8 cellular contexts compared by ENCODE assay signal in the genomic region with DNA sequence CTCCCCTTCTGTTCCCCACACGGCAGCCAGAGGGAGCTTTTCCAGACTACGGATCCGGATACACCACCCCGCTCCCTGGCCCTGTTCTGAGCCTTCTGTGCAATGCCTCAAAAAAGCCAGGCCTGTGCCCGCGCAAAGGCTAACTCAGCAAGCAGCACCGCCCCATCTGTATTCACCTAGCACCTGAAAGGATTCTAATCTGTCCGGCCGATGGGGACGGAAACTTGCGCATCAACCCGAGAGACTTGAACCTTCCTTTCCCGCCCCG. TPM values are rescaled to one million over a fixed set of nuclear protein-coding genes. Genes with fewer than 3 reads are reported as not detected.
DNase-seq lines count a peak whose midpoint lies in the region; ATAC-seq and TF ChIP-seq lines count a peak whose summit lies in the region.

No MANE protein-coding gene starts in this region.

- DNase-seq in DMS79 (lab: John Stamatoyannopoulos, UW) (peak; percentile 35), NCI-H446 (lab: John Stamatoyannopoulos, UW) (peak; percentile 46 to 68), dorsolateral prefrontal cortex (peak in 9 of 10 donors; percentile 35 to 73 (median 59))
- DNase-seq in activated CD4-positive, CD25-positive, alpha-beta regulatory T cell treated with anti-CD3 and anti-CD28 coated beads, Interleukin-2, amount 50 U/mL, for 72 hours = peak; percentile 59
- DNase-seq in stimulated activated CD4-positive, alpha-beta T cell treated with anti-CD3 and anti-CD28 coated beads, Interleukin-4, amount 100 ng/mL, for 48 hours (ENCODE audit: low read depth in 2 of 2) = peak; percentile 31 to 32

- ATAC-seq in HG02623 (IDR thresholded peaks at IDR 0.05; ENCODE audit: unreplicated experiment) = peak; percentile 4
- ATAC-seq in HG03342 (IDR thresholded peaks at IDR 0.05; ENCODE audit: unreplicated experiment) = no peak

- peaks cover 4 to 44% (median 26%) of the 10 kb centered on the region in 4 donors for H3K4me1 ChIP-seq in liver (ENCODE audit: control insufficient read depth in 4 of 4, insufficient read depth in 4 of 4, low read length in 3 of 4)

- no peaks in the 10 kb centered on the region for H3K9me3 ChIP-seq in liver (ENCODE audit: control insufficient read depth in 4 of 4, low read length in 3 of 4)

- no peaks in the 10 kb centered on the region for H3K27me3 ChIP-seq in dorsolateral prefrontal cortex
- H3K27me3 ChIP-seq in liver (ENCODE audit: control insufficient read depth in 4 of 4, insufficient read depth in 4 of 4, low read length in 3 of 4) = no peaks in the 10 kb centered on the region

- intact Hi-C loops in dorsolateral prefrontal cortex (cut with DNase I) = loop anchor here in 1 of 2 donors (2.0 kb wide), 3 partner anchors 26 to 192 kb away; a partner anchor contains a TSS

- peak overlapping the region; percentile 4 to 45 for H3K9ac ChIP-seq in liver (ENCODE audit: low read depth in 1 of 2, low read length in 2 of 2)

- H3K4me3 ChIP-seq in dorsolateral prefrontal cortex (peak overlapping the region; percentile 62 to 98 (median 89)), liver (ENCODE audit: low read depth in 1 of 3, low read length in 3 of 3) (peak overlapping the region; percentile 78 to 94 (median 88))

- peak in 31 of 56 donors; percentile 17 to 66 (median 46) for TF ChIP-seq CTCF in dorsolateral prefrontal cortex (IDR thresholded peaks at IDR 0.05 in 54 of 56, conservative IDR thresholded peaks at IDR 0.05 in 2 of 56; ENCODE audit: low read depth in 1 of 56, partially characterized antibody in 56 of 56)
- peak; percentile 66 for TF ChIP-seq CTCF in liver (IDR thresholded peaks at IDR 0.05; ENCODE audit: low read depth, low read length, missing input control)

- H3K27ac ChIP-seq in dorsolateral prefrontal cortex (peak overlapping the region; percentile 76 to 98 (median 94)), liver (ENCODE audit: low read depth in 1 of 2, low read length in 2 of 2) (peak overlapping the region; percentile 95)

- peaks cover 0 to 9% (median 3%) of the 10 kb centered on the region in 4 donors for H3K36me3 ChIP-seq in liver (ENCODE audit: control insufficient read depth in 4 of 4, insufficient read depth in 3 of 4, low read depth in 1 of 4, low read length in 3 of 4)

- WGBS in liver = under 1% methylated on average over 14 of the region's 14 CpGs

- TF ChIP-seq RAD21 in liver (IDR thresholded peaks at IDR 0.05) = peak in 1 of 2 donors; percentile 64

TF ChIP-seq in liver, 16 proteins besides CTCF, POLR2A, EP300 and RAD21:
- TF ChIP-seq RXRA (IDR thresholded peaks at IDR 0.05) (no peak), YY1 (IDR thresholded peaks at IDR 0.05) (no peak), SP1 (IDR thresholded peaks at IDR 0.05) (no peak), TAF1 (conservative IDR thresholded peaks at IDR 0.05) (no peak), FOXA1 (IDR thresholded peaks at IDR 0.05) (no peak), HNF4A (conservative IDR thresholded peaks at IDR 0.05) (no peak), JUND (IDR thresholded peaks at IDR 0.05) (no peak), NR2F2 (IDR thresholded peaks at IDR 0.05) (no peak), GABPA (IDR thresholded peaks at IDR 0.05 in 1 of 2, conservative IDR thresholded peaks at IDR 0.05 in 1 of 2) (no peak), FOXA2 (IDR thresholded peaks at IDR 0.05) (no peak), EGR1 (IDR thresholded peaks at IDR 0.05; ENCODE audit: low read depth in 2 of 2) (no peak), HNF4G (IDR thresholded peaks at IDR 0.05) (no peak)
- TF ChIP-seq, protein P1, sequence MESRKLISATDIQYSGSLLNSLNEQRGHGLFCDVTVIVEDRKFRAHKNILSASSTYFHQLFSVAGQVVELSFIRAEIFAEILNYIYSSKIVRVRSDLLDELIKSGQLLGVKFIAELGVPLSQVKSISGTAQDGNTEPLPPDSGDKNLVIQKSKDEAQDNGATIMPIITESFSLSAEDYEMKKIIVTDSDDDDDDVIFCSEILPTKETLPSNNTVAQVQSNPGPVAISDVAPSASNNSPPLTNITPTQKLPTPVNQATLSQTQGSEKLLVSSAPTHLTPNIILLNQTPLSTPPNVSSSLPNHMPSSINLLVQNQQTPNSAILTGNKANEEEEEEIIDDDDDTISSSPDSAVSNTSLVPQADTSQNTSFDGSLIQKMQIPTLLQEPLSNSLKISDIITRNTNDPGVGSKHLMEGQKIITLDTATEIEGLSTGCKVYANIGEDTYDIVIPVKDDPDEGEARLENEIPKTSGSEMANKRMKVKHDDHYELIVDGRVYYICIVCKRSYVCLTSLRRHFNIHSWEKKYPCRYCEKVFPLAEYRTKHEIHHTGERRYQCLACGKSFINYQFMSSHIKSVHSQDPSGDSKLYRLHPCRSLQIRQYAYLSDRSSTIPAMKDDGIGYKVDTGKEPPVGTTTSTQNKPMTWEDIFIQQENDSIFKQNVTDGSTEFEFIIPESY (IDR thresholded peaks at IDR 0.05) = no peak
- TF ChIP-seq, protein P2, sequence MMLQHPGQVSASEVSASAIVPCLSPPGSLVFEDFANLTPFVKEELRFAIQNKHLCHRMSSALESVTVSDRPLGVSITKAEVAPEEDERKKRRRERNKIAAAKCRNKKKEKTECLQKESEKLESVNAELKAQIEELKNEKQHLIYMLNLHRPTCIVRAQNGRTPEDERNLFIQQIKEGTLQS (IDR thresholded peaks at IDR 0.05) = no peak
- TF ChIP-seq, protein P3, sequence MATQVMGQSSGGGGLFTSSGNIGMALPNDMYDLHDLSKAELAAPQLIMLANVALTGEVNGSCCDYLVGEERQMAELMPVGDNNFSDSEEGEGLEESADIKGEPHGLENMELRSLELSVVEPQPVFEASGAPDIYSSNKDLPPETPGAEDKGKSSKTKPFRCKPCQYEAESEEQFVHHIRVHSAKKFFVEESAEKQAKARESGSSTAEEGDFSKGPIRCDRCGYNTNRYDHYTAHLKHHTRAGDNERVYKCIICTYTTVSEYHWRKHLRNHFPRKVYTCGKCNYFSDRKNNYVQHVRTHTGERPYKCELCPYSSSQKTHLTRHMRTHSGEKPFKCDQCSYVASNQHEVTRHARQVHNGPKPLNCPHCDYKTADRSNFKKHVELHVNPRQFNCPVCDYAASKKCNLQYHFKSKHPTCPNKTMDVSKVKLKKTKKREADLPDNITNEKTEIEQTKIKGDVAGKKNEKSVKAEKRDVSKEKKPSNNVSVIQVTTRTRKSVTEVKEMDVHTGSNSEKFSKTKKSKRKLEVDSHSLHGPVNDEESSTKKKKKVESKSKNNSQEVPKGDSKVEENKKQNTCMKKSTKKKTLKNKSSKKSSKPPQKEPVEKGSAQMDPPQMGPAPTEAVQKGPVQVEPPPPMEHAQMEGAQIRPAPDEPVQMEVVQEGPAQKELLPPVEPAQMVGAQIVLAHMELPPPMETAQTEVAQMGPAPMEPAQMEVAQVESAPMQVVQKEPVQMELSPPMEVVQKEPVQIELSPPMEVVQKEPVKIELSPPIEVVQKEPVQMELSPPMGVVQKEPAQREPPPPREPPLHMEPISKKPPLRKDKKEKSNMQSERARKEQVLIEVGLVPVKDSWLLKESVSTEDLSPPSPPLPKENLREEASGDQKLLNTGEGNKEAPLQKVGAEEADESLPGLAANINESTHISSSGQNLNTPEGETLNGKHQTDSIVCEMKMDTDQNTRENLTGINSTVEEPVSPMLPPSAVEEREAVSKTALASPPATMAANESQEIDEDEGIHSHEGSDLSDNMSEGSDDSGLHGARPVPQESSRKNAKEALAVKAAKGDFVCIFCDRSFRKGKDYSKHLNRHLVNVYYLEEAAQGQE (IDR thresholded peaks at IDR 0.05) = no peak
- TF ChIP-seq, protein P4, sequence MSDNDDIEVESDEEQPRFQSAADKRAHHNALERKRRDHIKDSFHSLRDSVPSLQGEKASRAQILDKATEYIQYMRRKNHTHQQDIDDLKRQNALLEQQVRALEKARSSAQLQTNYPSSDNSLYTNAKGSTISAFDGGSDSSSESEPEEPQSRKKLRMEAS (IDR thresholded peaks at IDR 0.05) = no peak
TF ChIP-seq in liver: peak in this region for 0.

RNA-seq across cellular contexts. Expression of a gene that starts 0.6 kb away (rescaled TPM):
- total RNA-seq in dorsolateral prefrontal cortex (10 to 100 TPM; 13.0 to 30.6 (median 19.7) TPM), liver (1 to 10 TPM; 2.1 to 3.2 TPM)
- 1 to 10 TPM; 2.2 to 4.0 TPM for polyA plus RNA-seq in liver

RNA-seq across cellular contexts. Expression of a gene that starts 7.2 kb away (rescaled TPM):
- total RNA-seq in dorsolateral prefrontal cortex (10 to 100 TPM; 15.7 to 40.2 (median 22.1) TPM), liver (100 to 1,000 TPM in 1 of 2 donors, 10 to 100 TPM in 1; 31.9 to 395 TPM)
- polyA plus RNA-seq in liver = 100 to 1,000 TPM; 316 to 326 TPM

RNA-seq across cellular contexts. Expression of a gene that starts 24.8 kb away (rescaled TPM):
- total RNA-seq in dorsolateral prefrontal cortex (100 to 1,000 TPM; 130 to 228 (median 176) TPM), liver (100 to 1,000 TPM in 1 of 2 donors, 10 to 100 TPM in 1; 80.5 to 157 TPM)
- polyA plus RNA-seq in liver = 10 to 100 TPM; 47.1 to 88.0 TPM

RNA-seq across cellular contexts. Expression of a gene that starts 35.9 kb away (rescaled TPM):
- total RNA-seq in dorsolateral prefrontal cortex (100 to 1,000 TPM in 58 of 120 experiments, 10 to 100 TPM in 62; 72.8 to 126 (median 99.8) TPM), liver (10 to 100 TPM; 58.0 to 69.5 TPM)
- 100 to 1,000 TPM in 1 of 2 donors, 10 to 100 TPM in 1; 97.1 to 107 TPM for polyA plus RNA-seq in liver

RNA-seq across cellular contexts. Expression of a gene that starts 39.4 kb away (rescaled TPM):
- 100 to 1,000 TPM in 116 of 120 experiments, 10 to 100 TPM in 4; 77.3 to 195 (median 134) TPM for total RNA-seq in dorsolateral prefrontal cortex
- 10 to 100 TPM; 12.1 to 30.7 TPM for total RNA-seq in liver
- 10 to 100 TPM in 1 of 2 donors, 1 to 10 TPM in 1; 7.6 to 23.4 TPM for polyA plus RNA-seq in liver
